6 cellular contexts compared by ENCODE assay signal in genomic region chr15:22429426-22429825, GRCh38. TPM values are rescaled to one million over a fixed set of nuclear protein-coding genes. Genes with fewer than 3 reads are reported as not detected.
"Had no signal": no experiment of that assay in that cellular context is flagged by ENCODE, and none has a peak within 500 bp of the region (broad histone marks: within the 10 kb centered on the region; RNA-seq: fewer than 3 reads in every experiment).

No MANE protein-coding gene starts in this region.

RNA-seq across cellular contexts. Expression of gene GOLGA6L22, which starts 29.3 kb away (rescaled TPM):
- total RNA-seq: HepG2, HT-29, HT1080, IMR-90, K562 had no signal
- polyA plus RNA-seq: HepG2, IgD-negative memory B cell, IMR-90, K562 had no signal
